In the genomic region with DNA sequence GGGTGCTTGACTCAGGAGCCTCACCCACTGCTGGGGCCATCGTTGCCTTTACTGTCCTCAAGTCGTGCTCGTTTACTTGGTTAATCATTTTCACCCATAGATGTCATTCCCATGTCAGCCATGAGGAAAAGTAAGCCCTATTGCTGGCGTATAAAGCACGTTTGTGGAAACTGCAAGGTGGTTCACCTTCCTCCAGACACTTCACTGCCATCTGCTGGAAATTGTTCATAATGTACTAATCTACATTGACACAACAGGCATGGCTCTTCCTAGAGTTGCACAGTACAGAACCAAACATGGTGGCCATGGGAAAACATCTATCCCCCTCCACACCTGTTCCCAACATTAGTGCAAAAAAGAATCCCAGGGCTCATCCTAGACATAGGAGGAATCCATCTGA, we compare ENCODE assay signal across 10 cellular contexts.
DNase-seq lines count a peak whose midpoint lies in the region; ATAC-seq and TF ChIP-seq lines count a peak whose summit lies in the region.
"Had no signal": no experiment of that assay in that cellular context is flagged by ENCODE, and none has a peak within 500 bp of the region (broad histone marks: within the 10 kb centered on the region; RNA-seq: fewer than 3 reads in every experiment).

No MANE protein-coding gene starts in this region.

- peak; percentile 2 for DNase-seq in DMS153 (lab: John Stamatoyannopoulos, UW)
- peak; percentile 23 for DNase-seq in KBM-7
- no peak for DNase-seq in lower lobe of right lung
- no peak for DNase-seq in COLO668 (lab: John Stamatoyannopoulos, UW; ENCODE audit: unreplicated experiment)
- DNase-seq in activated T-cell treated with anti-CD3 and anti-CD28 coated beads, Interleukin-2, amount 50 U/mL, for 72 hours, result no peak
- DNase-seq in CD4-positive, alpha-beta memory T cell, result no peak
- no peak for DNase-seq in NCI-H2081 (lab: John Stamatoyannopoulos, UW)
- DNase-seq: activated gamma-delta T cell treated with Interleukin-2 at 50 U/mL for 16 hours had no signal

- peak in 1 of 2 donors; percentile 50 for ATAC-seq in lower lobe of right lung
- no peak for ATAC-seq in activated T-cell treated with anti-CD3 and anti-CD28 coated beads, Interleukin-2, amount 50 U/mL, for 72 hours (replicated peaks in 1 of 2)

- no peak overlapping the region for H3K27ac ChIP-seq in VCaP
- no peak overlapping the region for H3K27ac ChIP-seq in lower lobe of right lung
- H3K27ac ChIP-seq in CD4-positive, alpha-beta memory T cell (ENCODE audit: low read depth, low read length), result no peak overlapping the region
- H3K27ac ChIP-seq: SJSA1 had no signal

- H3K27ac Mint-ChIP-seq in activated T-cell treated with anti-CD3 and anti-CD28 coated beads, Interleukin-2, amount 50 U/mL, for 72 hours, result no peak overlapping the region
- H3K27ac Mint-ChIP-seq in CD4-positive, alpha-beta memory T cell, result no peak overlapping the region

- H3K36me3 Mint-ChIP-seq in activated T-cell treated with anti-CD3 and anti-CD28 coated beads, Interleukin-2, amount 50 U/mL, for 72 hours (ENCODE audit: insufficient read depth in 2 of 2), result no peaks in the 10 kb centered on the region
- H3K36me3 Mint-ChIP-seq in CD4-positive, alpha-beta memory T cell, result no peaks in the 10 kb centered on the region

- H3K4me3 ChIP-seq in lower lobe of right lung, result no peak overlapping the region
- no peak overlapping the region for H3K4me3 ChIP-seq in CD4-positive, alpha-beta memory T cell (ENCODE audit: low read length in 2 of 2)
- H3K4me3 ChIP-seq: SJSA1 had no signal

- in situ Hi-C loops in KBM-7 (cut with MboI; ENCODE audit: low pct_unique_long_range_greater_than_20kb, low sequenced_read_pairs), result no loop called here

- no peaks in the 10 kb centered on the region for H3K36me3 ChIP-seq in lower lobe of right lung
- no peaks in the 10 kb centered on the region for H3K36me3 ChIP-seq in CD4-positive, alpha-beta memory T cell (ENCODE audit: insufficient read depth, low read length)
- H3K36me3 ChIP-seq: SJSA1 had no signal

- intact Hi-C loops in lower lobe of right lung (cut with DNase I), result no loop called here
- intact Hi-C loops in CD4-positive, alpha-beta memory T cell (cut with micrococcal nuclease), result no loop called here

- no peak overlapping the region for H3K4me3 Mint-ChIP-seq in activated T-cell treated with anti-CD3 and anti-CD28 coated beads, Interleukin-2, amount 50 U/mL, for 72 hours
- H3K4me3 Mint-ChIP-seq in CD4-positive, alpha-beta memory T cell, result no peak overlapping the region

- H3K27me3 Mint-ChIP-seq in activated T-cell treated with anti-CD3 and anti-CD28 coated beads, Interleukin-2, amount 50 U/mL, for 72 hours (ENCODE audit: low read depth), result no peaks in the 10 kb centered on the region
- no peaks in the 10 kb centered on the region for H3K27me3 Mint-ChIP-seq in CD4-positive, alpha-beta memory T cell

- CTCF ChIA-PET in CD4-positive, alpha-beta memory T cell (lab: Charles Lee; ENCODE audit: partially characterized antibody), result no interaction called here

- H3K9me3 Mint-ChIP-seq in activated T-cell treated with anti-CD3 and anti-CD28 coated beads, Interleukin-2, amount 50 U/mL, for 72 hours, result peaks cover 2 to 3% of the 10 kb centered on the region in 2 donors
- H3K9me3 Mint-ChIP-seq in CD4-positive, alpha-beta memory T cell, result no peaks in the 10 kb centered on the region

- no peaks in the 10 kb centered on the region for H3K4me1 ChIP-seq in lower lobe of right lung
- H3K4me1 ChIP-seq in CD4-positive, alpha-beta memory T cell (ENCODE audit: insufficient read depth, low read length), result no peaks in the 10 kb centered on the region
- H3K4me1 ChIP-seq: SJSA1 had no signal

- H3K27me3 ChIP-seq in lower lobe of right lung (ENCODE audit: low read depth), result no peaks in the 10 kb centered on the region
- no peaks in the 10 kb centered on the region for H3K27me3 ChIP-seq in CD4-positive, alpha-beta memory T cell (ENCODE audit: insufficient read depth, low read length)
- H3K27me3 ChIP-seq: SJSA1 had no signal

- no peaks in the 10 kb centered on the region for H3K9me3 ChIP-seq in lower lobe of right lung
- H3K9me3 ChIP-seq in CD4-positive, alpha-beta memory T cell (ENCODE audit: control insufficient read depth in 1 of 2, low read length in 2 of 2), result no peaks in the 10 kb centered on the region
- H3K9me3 ChIP-seq: SJSA1 had no signal

- TF ChIP-seq CTCF in VCaP (conservative IDR thresholded peaks at IDR 0.05), result peak; percentile 80
- TF ChIP-seq CTCF in lower lobe of right lung (IDR thresholded peaks at IDR 0.05), result peak; percentile 20

- POLR2A ChIA-PET in CD4-positive, alpha-beta memory T cell (lab: Charles Lee; ENCODE audit: partially characterized antibody), result no interaction called here

- no peaks in the 10 kb centered on the region for H3K4me1 Mint-ChIP-seq in activated T-cell treated with anti-CD3 and anti-CD28 coated beads, Interleukin-2, amount 50 U/mL, for 72 hours (ENCODE audit: low read depth)
- no peaks in the 10 kb centered on the region for H3K4me1 Mint-ChIP-seq in CD4-positive, alpha-beta memory T cell

Comparison
In these comparisons a context has a peak if more than half of its experiments do, and no peak if none do; other contexts are left out.
1. DNase-seq: peak in DMS153 (single experiment) and KBM-7 (single experiment); none in lower lobe of right lung (single experiment), COLO668 (single experiment), activated T-cell treated with anti-CD3 and anti-CD28 coated beads, Interleukin-2, amount 50 U/mL, for 72 hours (0 of 2), CD4-positive, alpha-beta memory T cell (0 of 5) and NCI-H2081 (0 of 2).